In genomic region chr11:1570896-1571759, GRCh38 we compare ENCODE assay signal across 8 cellular contexts. TPM values are rescaled to one million over a fixed set of nuclear protein-coding genes. Genes with fewer than 3 reads are reported as not detected.
DNase-seq lines count a peak whose midpoint lies in the region; ATAC-seq and TF ChIP-seq lines count a peak whose summit lies in the region.

No MANE protein-coding gene starts in this region.

- H3K27me3 ChIP-seq in DND-41 (ENCODE audit: insufficient read depth, low read length, poor library complexity) (no peaks in the 10 kb centered on the region), prostate gland (replicated peaks; ENCODE audit: insufficient read depth) (no peaks in the 10 kb centered on the region)

- no peaks in the 10 kb centered on the region for H3K36me3 ChIP-seq in DND-41 (ENCODE audit: insufficient read depth, low read length)
- no peaks in the 10 kb centered on the region for H3K36me3 ChIP-seq in prostate gland

- H4K20me1 ChIP-seq in DND-41 (ENCODE audit: insufficient read depth, low read length) = peaks cover 13% of the 10 kb centered on the region

- H3K4me3 ChIP-seq in DND-41 (ENCODE audit: low read depth in 1 of 2, low read length in 2 of 2) (no peak overlapping the region), fibroblast of villous mesenchyme (ENCODE audit: low read depth, low read length) (peak overlapping the region; percentile 60), prostate gland (peak overlapping the region; percentile 22 to 40)

- H3K79me2 ChIP-seq in DND-41 (ENCODE audit: insufficient read depth, low read length) = no peaks in the 10 kb centered on the region

- no peak overlapping the region for H3K4me2 ChIP-seq in DND-41 (ENCODE audit: insufficient read depth, low read length)

- no peak overlapping the region for H3K9ac ChIP-seq in DND-41 (ENCODE audit: low read depth, low read length)

- intact Hi-C loops in prostate gland (cut with DNase I) = no loop called here

- peak; percentile 30 for DNase-seq in DND-41
- peak; percentile 42 for DNase-seq in SK-N-DZ (ENCODE audit: low spot score)
- DNase-seq in fibroblast of villous mesenchyme (ENCODE audit: low read depth) = no peak
- no peak for DNase-seq in prostate gland (ENCODE audit: low spot score)
- DNase-seq in HPDE6-E6E7 (ENCODE audit: extremely low spot score) = no peak
- no peak for DNase-seq in cerebellar cortex (ENCODE audit: low spot score)

- ATAC-seq in DND-41 (ENCODE audit: insufficient read depth, low read depth) (peak; percentile 53; the same call in 1 of the 3 replicates), esophagus mucosa (no peak), GM21576 (IDR thresholded peaks at IDR 0.05; ENCODE audit: unreplicated experiment) (no peak)

- TF ChIP-seq CTCF in DND-41 (IDR thresholded peaks at IDR 0.05; ENCODE audit: borderline replicate concordance, extremely low read depth, low read length, poor library complexity, severe bottlenecking) (no peak), fibroblast of villous mesenchyme (IDR thresholded peaks at IDR 0.05; ENCODE audit: insufficient read depth, low read depth, low read length) (no peak), prostate gland (IDR thresholded peaks at IDR 0.05) (no peak)

- H3K9me3 ChIP-seq in DND-41 (ENCODE audit: insufficient read depth, low read length, severe bottlenecking) (no peaks in the 10 kb centered on the region), prostate gland (no peaks in the 10 kb centered on the region)

- H2AFZ ChIP-seq in DND-41 (ENCODE audit: low read depth, low read length) = no peak overlapping the region

- TF ChIP-seq POLR2A in prostate gland (IDR thresholded peaks at IDR 0.05) = no peak

- 14% methylated on average over 29 of the region's 58 CpGs for WGBS in prostate gland

- H3K4me1 ChIP-seq in DND-41 (ENCODE audit: insufficient read depth, low read length) (no peaks in the 10 kb centered on the region), prostate gland (replicated peaks) (peaks cover 9% of the 10 kb centered on the region)

- H3K27ac ChIP-seq in DND-41 (ENCODE audit: low read length) (no peak overlapping the region), prostate gland (peak overlapping the region in 1 of 2 donors; percentile 44)

RNA-seq across cellular contexts. Expression of gene DUSP8, which starts 0.9 kb away (rescaled TPM):
- 3.7 and 8.8 TPM in 2 replicates for polyA plus RNA-seq in SK-N-DZ (2014; cell fraction: cytosol; rRNA removed)
- polyA plus RNA-seq in SK-N-DZ (2014; cell fraction: nucleus; rRNA removed) = 4.9 and 6.9 TPM in 2 replicates
- total RNA-seq in fibroblast of villous mesenchyme (0.64 and 0.86 TPM in 2 replicates), prostate gland (10 to 100 TPM in 1 of 2 donors, 1 to 10 TPM in 1; 8.8 to 17.2 TPM), esophagus mucosa (0.76 TPM)

RNA-seq across cellular contexts. Expression of gene KRTAP5-1, which starts 14.0 kb away (rescaled TPM):
- polyA plus RNA-seq in SK-N-DZ (2014; cell fraction: cytosol; rRNA removed) = not detected in 2 replicates
- not detected in 2 replicates for polyA plus RNA-seq in SK-N-DZ (2014; cell fraction: nucleus; rRNA removed)
- total RNA-seq in fibroblast of villous mesenchyme (not detected in 2 replicates), prostate gland (not detected), esophagus mucosa (not detected)

RNA-seq across cellular contexts. Expression of gene KRTAP5-2, which starts 27.0 kb away (rescaled TPM):
- polyA plus RNA-seq in SK-N-DZ (2014; cell fraction: cytosol; rRNA removed) = not detected in 2 replicates
- polyA plus RNA-seq in SK-N-DZ (2014; cell fraction: nucleus; rRNA removed) = not detected in 2 replicates
- total RNA-seq in fibroblast of villous mesenchyme = not detected in 2 replicates
- total RNA-seq in prostate gland = not detected
- total RNA-seq in esophagus mucosa = not detected

RNA-seq across cellular contexts. Expression of gene KRTAP5-3, which starts 37.1 kb away (rescaled TPM):
- polyA plus RNA-seq in SK-N-DZ (2014; cell fraction: cytosol; rRNA removed) = not detected in 2 replicates
- polyA plus RNA-seq in SK-N-DZ (2014; cell fraction: nucleus; rRNA removed) = not detected in 2 replicates
- not detected in 2 replicates for total RNA-seq in fibroblast of villous mesenchyme
- not detected for total RNA-seq in prostate gland
- not detected for total RNA-seq in esophagus mucosa

RNA-seq across cellular contexts. Expression of gene KRTAP5-4, which starts 50.8 kb away (rescaled TPM):
- not detected in 2 replicates for polyA plus RNA-seq in SK-N-DZ (2014; cell fraction: cytosol; rRNA removed)
- polyA plus RNA-seq in SK-N-DZ (2014; cell fraction: nucleus; rRNA removed) = not detected in 2 replicates
- total RNA-seq in fibroblast of villous mesenchyme (not detected in 2 replicates), prostate gland (not detected), esophagus mucosa (not detected)

Comparison
In these comparisons a context has a peak if more than half of its experiments do, and no peak if none do; other contexts are left out.
1. DNase-seq: peak in DND-41 (single experiment) and SK-N-DZ (single experiment); none in fibroblast of villous mesenchyme (single experiment), prostate gland (single experiment), HPDE6-E6E7 (single experiment) and cerebellar cortex (single experiment).
2. H3K4me3 ChIP-seq: peak in fibroblast of villous mesenchyme (single experiment) and prostate gland (2 of 2); none in DND-41 (0 of 2).